Comparison of ENCODE assay signal across 1 cellular context in the genomic region with DNA sequence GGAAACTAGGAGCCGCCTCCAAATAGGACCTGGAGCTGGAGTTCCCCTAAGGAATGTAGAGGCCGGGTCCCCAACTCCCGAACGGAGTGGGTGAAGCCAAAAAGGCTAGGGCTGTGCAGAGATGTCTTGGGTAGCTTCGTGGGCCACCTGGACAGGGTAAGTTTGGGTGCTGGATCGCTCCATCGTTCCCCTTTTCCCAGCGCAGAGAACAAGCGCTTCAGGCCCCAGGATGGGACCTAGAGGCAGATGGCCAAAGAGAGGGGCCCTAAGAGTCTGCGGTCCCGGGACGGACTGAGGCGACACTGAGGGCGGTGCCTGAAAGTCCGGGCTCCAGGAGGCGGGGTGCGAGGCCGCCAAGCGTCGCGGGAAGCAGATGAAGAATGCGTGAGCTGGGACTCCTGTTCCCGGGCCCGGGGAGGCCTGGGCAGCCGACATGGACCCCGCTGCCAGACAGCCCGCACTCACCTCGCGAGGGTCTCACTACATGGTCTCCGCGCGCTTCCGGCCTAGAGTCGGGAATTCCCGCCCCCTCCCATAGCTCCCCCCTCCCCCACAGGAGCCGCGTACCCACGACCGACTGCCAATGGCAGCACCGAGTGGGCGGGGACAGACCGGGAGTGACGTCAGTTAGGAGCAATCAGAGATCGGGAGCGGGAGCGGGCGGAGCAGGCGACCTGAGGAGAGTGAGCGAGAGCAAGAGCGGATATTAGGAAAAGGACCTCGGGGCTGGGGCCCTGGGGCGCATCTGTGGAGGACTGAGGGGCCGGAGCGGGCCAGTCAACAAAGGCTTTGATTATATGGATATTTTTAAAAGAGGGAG.
TF ChIP-seq lines count a peak whose summit lies in the region.

A gene with protein sequence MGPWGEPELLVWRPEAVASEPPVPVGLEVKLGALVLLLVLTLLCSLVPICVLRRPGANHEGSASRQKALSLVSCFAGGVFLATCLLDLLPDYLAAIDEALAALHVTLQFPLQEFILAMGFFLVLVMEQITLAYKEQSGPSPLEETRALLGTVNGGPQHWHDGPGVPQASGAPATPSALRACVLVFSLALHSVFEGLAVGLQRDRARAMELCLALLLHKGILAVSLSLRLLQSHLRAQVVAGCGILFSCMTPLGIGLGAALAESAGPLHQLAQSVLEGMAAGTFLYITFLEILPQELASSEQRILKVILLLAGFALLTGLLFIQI (minus strand): TSS at position 508 of the 820 bp plus-strand sequence. CDS start 822 bp downstream, outside the sequence.

TF ChIP-seq in HepG2, 621 proteins besides CTCF, POLR2A, EP300 and RAD21 (continued from another document and continues in another):
- TF ChIP-seq, protein P1, sequence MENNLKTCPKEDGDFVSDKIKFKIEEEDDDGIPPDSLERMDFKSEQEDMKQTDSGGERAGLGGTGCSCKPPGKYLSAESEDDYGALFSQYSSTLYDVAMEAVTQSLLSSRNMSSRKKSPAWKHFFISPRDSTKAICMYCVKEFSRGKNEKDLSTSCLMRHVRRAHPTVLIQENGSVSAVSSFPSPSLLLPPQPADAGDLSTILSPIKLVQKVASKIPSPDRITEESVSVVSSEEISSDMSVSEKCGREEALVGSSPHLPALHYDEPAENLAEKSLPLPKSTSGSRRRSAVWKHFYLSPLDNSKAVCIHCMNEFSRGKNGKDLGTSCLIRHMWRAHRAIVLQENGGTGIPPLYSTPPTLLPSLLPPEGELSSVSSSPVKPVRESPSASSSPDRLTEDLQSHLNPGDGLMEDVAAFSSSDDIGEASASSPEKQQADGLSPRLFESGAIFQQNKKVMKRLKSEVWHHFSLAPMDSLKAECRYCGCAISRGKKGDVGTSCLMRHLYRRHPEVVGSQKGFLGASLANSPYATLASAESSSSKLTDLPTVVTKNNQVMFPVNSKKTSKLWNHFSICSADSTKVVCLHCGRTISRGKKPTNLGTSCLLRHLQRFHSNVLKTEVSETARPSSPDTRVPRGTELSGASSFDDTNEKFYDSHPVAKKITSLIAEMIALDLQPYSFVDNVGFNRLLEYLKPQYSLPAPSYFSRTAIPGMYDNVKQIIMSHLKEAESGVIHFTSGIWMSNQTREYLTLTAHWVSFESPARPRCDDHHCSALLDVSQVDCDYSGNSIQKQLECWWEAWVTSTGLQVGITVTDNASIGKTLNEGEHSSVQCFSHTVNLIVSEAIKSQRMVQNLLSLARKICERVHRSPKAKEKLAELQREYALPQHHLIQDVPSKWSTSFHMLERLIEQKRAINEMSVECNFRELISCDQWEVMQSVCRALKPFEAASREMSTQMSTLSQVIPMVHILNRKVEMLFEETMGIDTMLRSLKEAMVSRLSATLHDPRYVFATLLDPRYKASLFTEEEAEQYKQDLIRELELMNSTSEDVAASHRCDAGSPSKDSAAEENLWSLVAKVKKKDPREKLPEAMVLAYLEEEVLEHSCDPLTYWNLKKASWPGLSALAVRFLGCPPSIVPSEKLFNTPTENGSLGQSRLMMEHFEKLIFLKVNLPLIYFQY (CRISPR knock-in tag; IDR thresholded peaks at IDR 0.05; ENCODE audit: borderline replicate concordance) = peak; percentile 25; the same call in 1 of the 2 replicates
- TF ChIP-seq, protein P2, sequence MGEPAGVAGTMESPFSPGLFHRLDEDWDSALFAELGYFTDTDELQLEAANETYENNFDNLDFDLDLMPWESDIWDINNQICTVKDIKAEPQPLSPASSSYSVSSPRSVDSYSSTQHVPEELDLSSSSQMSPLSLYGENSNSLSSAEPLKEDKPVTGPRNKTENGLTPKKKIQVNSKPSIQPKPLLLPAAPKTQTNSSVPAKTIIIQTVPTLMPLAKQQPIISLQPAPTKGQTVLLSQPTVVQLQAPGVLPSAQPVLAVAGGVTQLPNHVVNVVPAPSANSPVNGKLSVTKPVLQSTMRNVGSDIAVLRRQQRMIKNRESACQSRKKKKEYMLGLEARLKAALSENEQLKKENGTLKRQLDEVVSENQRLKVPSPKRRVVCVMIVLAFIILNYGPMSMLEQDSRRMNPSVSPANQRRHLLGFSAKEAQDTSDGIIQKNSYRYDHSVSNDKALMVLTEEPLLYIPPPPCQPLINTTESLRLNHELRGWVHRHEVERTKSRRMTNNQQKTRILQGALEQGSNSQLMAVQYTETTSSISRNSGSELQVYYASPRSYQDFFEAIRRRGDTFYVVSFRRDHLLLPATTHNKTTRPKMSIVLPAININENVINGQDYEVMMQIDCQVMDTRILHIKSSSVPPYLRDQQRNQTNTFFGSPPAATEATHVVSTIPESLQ (CRISPR knock-in tag; conservative IDR thresholded peaks at IDR 0.05) = no peak
- no peak for TF ChIP-seq MIER2 (CRISPR knock-in tag; IDR thresholded peaks at IDR 0.05)
- TF ChIP-seq TCF7 (IDR thresholded peaks at IDR 0.05; ENCODE audit: low read depth) = no peak
- peak; percentile 56; the same call in 1 of the 2 replicates for TF ChIP-seq ZNF616 (CRISPR knock-in tag; IDR thresholded peaks at IDR 0.05; ENCODE audit: low read depth)
- TF ChIP-seq SOX5 (CRISPR knock-in tag; IDR thresholded peaks at IDR 0.05; ENCODE audit: borderline replicate concordance) = no peak; the same call in 1 of the 2 replicates
- TF ChIP-seq SALL2 (CRISPR knock-in tag; IDR thresholded peaks at IDR 0.05) = peak; percentile 67
- TF ChIP-seq ZNF160 (CRISPR knock-in tag; IDR thresholded peaks at IDR 0.05) = 0 out of 2 replicates have a peak, but pooled peaks have one; percentile 4
- TF ChIP-seq MAFK (conservative IDR thresholded peaks at IDR 0.05 in 1 of 2, IDR thresholded peaks at IDR 0.05 in 1 of 2; ENCODE audit: low read length in 2 of 2) = no peak
- TF ChIP-seq, protein P3, sequence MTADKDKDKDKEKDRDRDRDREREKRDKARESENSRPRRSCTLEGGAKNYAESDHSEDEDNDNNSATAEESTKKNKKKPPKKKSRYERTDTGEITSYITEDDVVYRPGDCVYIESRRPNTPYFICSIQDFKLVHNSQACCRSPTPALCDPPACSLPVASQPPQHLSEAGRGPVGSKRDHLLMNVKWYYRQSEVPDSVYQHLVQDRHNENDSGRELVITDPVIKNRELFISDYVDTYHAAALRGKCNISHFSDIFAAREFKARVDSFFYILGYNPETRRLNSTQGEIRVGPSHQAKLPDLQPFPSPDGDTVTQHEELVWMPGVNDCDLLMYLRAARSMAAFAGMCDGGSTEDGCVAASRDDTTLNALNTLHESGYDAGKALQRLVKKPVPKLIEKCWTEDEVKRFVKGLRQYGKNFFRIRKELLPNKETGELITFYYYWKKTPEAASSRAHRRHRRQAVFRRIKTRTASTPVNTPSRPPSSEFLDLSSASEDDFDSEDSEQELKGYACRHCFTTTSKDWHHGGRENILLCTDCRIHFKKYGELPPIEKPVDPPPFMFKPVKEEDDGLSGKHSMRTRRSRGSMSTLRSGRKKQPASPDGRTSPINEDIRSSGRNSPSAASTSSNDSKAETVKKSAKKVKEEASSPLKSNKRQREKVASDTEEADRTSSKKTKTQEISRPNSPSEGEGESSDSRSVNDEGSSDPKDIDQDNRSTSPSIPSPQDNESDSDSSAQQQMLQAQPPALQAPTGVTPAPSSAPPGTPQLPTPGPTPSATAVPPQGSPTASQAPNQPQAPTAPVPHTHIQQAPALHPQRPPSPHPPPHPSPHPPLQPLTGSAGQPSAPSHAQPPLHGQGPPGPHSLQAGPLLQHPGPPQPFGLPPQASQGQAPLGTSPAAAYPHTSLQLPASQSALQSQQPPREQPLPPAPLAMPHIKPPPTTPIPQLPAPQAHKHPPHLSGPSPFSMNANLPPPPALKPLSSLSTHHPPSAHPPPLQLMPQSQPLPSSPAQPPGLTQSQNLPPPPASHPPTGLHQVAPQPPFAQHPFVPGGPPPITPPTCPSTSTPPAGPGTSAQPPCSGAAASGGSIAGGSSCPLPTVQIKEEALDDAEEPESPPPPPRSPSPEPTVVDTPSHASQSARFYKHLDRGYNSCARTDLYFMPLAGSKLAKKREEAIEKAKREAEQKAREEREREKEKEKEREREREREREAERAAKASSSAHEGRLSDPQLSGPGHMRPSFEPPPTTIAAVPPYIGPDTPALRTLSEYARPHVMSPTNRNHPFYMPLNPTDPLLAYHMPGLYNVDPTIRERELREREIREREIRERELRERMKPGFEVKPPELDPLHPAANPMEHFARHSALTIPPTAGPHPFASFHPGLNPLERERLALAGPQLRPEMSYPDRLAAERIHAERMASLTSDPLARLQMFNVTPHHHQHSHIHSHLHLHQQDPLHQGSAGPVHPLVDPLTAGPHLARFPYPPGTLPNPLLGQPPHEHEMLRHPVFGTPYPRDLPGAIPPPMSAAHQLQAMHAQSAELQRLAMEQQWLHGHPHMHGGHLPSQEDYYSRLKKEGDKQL (CRISPR knock-in tag; IDR thresholded peaks at IDR 0.05; ENCODE audit: low read depth) = no peak
- TF ChIP-seq ZNF670 (CRISPR knock-in tag; IDR thresholded peaks at IDR 0.05; ENCODE audit: borderline replicate concordance) = no peak
- peak; percentile 56 for TF ChIP-seq GABPA (IDR thresholded peaks at IDR 0.05; ENCODE audit: low read depth, low read length)
- TF ChIP-seq GABPA (CRISPR knock-in tag; IDR thresholded peaks at IDR 0.05; ENCODE audit: low read depth) = peak; percentile 82
- no peak for TF ChIP-seq ZNF337 (CRISPR knock-in tag; IDR thresholded peaks at IDR 0.05; ENCODE audit: borderline replicate concordance, low read depth)
- TF ChIP-seq ZSCAN30 (CRISPR knock-in tag; IDR thresholded peaks at IDR 0.05) = no peak
- 0 out of 2 replicates have a peak, but pooled peaks have one; percentile 53 for TF ChIP-seq ZMAT3 (CRISPR knock-in tag; conservative IDR thresholded peaks at IDR 0.05)
- TF ChIP-seq, protein P4, sequence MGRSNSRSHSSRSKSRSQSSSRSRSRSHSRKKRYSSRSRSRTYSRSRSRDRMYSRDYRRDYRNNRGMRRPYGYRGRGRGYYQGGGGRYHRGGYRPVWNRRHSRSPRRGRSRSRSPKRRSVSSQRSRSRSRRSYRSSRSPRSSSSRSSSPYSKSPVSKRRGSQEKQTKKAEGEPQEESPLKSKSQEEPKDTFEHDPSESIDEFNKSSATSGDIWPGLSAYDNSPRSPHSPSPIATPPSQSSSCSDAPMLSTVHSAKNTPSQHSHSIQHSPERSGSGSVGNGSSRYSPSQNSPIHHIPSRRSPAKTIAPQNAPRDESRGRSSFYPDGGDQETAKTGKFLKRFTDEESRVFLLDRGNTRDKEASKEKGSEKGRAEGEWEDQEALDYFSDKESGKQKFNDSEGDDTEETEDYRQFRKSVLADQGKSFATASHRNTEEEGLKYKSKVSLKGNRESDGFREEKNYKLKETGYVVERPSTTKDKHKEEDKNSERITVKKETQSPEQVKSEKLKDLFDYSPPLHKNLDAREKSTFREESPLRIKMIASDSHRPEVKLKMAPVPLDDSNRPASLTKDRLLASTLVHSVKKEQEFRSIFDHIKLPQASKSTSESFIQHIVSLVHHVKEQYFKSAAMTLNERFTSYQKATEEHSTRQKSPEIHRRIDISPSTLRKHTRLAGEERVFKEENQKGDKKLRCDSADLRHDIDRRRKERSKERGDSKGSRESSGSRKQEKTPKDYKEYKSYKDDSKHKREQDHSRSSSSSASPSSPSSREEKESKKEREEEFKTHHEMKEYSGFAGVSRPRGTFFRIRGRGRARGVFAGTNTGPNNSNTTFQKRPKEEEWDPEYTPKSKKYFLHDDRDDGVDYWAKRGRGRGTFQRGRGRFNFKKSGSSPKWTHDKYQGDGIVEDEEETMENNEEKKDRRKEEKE (IDR thresholded peaks at IDR 0.05) = no peak
- 0 out of 2 replicates have a peak, but pooled peaks have one; percentile 55 for TF ChIP-seq HOXD1 (CRISPR knock-in tag; IDR thresholded peaks at IDR 0.05)
- TF ChIP-seq MYNN (CRISPR knock-in tag; IDR thresholded peaks at IDR 0.05; ENCODE audit: low read depth) = no peak
- TF ChIP-seq, protein P5, sequence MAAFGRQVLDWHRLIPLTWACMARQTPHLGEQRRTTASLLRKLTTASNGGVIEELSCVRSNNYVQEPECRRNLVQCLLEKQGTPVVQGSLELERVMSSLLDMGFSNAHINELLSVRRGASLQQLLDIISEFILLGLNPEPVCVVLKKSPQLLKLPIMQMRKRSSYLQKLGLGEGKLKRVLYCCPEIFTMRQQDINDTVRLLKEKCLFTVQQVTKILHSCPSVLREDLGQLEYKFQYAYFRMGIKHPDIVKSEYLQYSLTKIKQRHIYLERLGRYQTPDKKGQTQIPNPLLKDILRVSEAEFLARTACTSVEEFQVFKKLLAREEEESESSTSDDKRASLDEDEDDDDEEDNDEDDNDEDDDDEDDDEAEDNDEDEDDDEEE (CRISPR knock-in tag; IDR thresholded peaks at IDR 0.05) = peak; percentile 74; the same call in 1 of the 2 replicates
- TF ChIP-seq, protein P6, sequence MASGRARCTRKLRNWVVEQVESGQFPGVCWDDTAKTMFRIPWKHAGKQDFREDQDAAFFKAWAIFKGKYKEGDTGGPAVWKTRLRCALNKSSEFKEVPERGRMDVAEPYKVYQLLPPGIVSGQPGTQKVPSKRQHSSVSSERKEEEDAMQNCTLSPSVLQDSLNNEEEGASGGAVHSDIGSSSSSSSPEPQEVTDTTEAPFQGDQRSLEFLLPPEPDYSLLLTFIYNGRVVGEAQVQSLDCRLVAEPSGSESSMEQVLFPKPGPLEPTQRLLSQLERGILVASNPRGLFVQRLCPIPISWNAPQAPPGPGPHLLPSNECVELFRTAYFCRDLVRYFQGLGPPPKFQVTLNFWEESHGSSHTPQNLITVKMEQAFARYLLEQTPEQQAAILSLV (CRISPR knock-in tag; IDR thresholded peaks at IDR 0.05; ENCODE audit: borderline replicate concordance) = no peak
- 0 out of 2 replicates have a peak, but pooled peaks have one; percentile 15 for TF ChIP-seq NCOR1 (IDR thresholded peaks at IDR 0.05; ENCODE audit: borderline replicate concordance, low read length)
- no peak for TF ChIP-seq ZNF3 (CRISPR knock-in tag; IDR thresholded peaks at IDR 0.05)
- TF ChIP-seq, protein P7, sequence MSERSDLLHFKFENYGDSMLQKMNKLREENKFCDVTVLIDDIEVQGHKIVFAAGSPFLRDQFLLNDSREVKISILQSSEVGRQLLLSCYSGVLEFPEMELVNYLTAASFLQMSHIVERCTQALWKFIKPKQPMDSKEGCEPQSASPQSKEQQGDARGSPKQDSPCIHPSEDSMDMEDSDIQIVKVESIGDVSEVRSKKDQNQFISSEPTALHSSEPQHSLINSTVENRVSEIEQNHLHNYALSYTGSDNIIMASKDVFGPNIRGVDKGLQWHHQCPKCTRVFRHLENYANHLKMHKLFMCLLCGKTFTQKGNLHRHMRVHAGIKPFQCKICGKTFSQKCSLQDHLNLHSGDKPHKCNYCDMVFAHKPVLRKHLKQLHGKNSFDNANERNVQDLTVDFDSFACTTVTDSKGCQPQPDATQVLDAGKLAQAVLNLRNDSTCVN (CRISPR knock-in tag; IDR thresholded peaks at IDR 0.05; ENCODE audit: borderline replicate concordance) = no peak
- TF ChIP-seq ZNF333 (CRISPR knock-in tag; IDR thresholded peaks at IDR 0.05; ENCODE audit: borderline replicate concordance) = no peak
- TF ChIP-seq ZNF496 (CRISPR knock-in tag; IDR thresholded peaks at IDR 0.05; ENCODE audit: insufficient replicate concordance) = no peak
- TF ChIP-seq MAZ (IDR thresholded peaks at IDR 0.05; ENCODE audit: borderline replicate concordance, low read depth, low read length) = peak; percentile 86
- TF ChIP-seq MAZ (CRISPR knock-in tag; IDR thresholded peaks at IDR 0.05; ENCODE audit: low read depth) = peak; percentile 40; the same call in 1 of the 2 replicates
- TF ChIP-seq, protein P8, sequence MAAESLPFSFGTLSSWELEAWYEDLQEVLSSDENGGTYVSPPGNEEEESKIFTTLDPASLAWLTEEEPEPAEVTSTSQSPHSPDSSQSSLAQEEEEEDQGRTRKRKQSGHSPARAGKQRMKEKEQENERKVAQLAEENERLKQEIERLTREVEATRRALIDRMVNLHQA (CRISPR knock-in tag; IDR thresholded peaks at IDR 0.05) = no peak
- peak; percentile 24; the same call in 1 of the 2 replicates for TF ChIP-seq ZFP90 (CRISPR knock-in tag; IDR thresholded peaks at IDR 0.05; ENCODE audit: borderline replicate concordance)
- no peak for TF ChIP-seq MTA3 (CRISPR knock-in tag; IDR thresholded peaks at IDR 0.05)
- TF ChIP-seq ELF4 (CRISPR knock-in tag; IDR thresholded peaks at IDR 0.05; ENCODE audit: borderline replicate concordance) = 0 out of 2 replicates have a peak, but pooled peaks have one; percentile 17
- TF ChIP-seq GATAD2A (CRISPR knock-in tag; IDR thresholded peaks at IDR 0.05) = no peak
- no peak; the same call in 1 of the 2 replicates for TF ChIP-seq ZFP37 (CRISPR knock-in tag; IDR thresholded peaks at IDR 0.05; ENCODE audit: borderline replicate concordance)
- TF ChIP-seq ZNF788 (CRISPR knock-in tag; IDR thresholded peaks at IDR 0.05; ENCODE audit: borderline replicate concordance) = 0 out of 2 replicates have a peak, but pooled peaks have one; percentile 35
